ENCODE assay signal across 1 cellular context in the genomic region with DNA sequence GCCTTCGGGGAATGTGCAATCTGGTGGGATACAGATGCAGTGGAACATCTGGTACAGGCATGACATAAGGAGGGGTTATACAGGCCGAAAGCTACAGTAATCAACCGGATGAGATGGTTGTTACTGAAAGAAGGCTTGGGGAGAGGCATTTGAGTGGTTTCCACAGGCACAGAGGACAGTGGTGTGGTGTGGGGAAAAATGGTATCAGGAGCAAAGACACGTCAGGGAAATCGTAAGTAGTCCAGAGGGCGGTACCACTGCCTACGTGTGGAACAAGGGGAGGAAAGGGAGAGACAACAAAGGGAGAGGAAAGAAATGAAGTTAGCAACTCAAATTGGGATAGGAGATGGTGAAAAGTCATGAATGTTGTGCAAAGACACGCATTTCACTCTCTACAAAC.
TF ChIP-seq lines count a peak whose summit lies in the region.

No MANE protein-coding gene starts in this region.

TF ChIP-seq in HepG2, 621 proteins besides CTCF, POLR2A, EP300 and RAD21:
- TF ChIP-seq ZNF235 (CRISPR knock-in tag; IDR thresholded peaks at IDR 0.05; ENCODE audit: borderline replicate concordance) (no peak), NFKB2 (CRISPR knock-in tag; IDR thresholded peaks at IDR 0.05; ENCODE audit: borderline replicate concordance) (no peak), ZNF773 (CRISPR knock-in tag; IDR thresholded peaks at IDR 0.05; ENCODE audit: borderline replicate concordance) (no peak), FLYWCH1 (CRISPR knock-in tag; IDR thresholded peaks at IDR 0.05) (no peak), ZFP36L2 (CRISPR knock-in tag; IDR thresholded peaks at IDR 0.05) (no peak)
- TF ChIP-seq, protein P1, sequence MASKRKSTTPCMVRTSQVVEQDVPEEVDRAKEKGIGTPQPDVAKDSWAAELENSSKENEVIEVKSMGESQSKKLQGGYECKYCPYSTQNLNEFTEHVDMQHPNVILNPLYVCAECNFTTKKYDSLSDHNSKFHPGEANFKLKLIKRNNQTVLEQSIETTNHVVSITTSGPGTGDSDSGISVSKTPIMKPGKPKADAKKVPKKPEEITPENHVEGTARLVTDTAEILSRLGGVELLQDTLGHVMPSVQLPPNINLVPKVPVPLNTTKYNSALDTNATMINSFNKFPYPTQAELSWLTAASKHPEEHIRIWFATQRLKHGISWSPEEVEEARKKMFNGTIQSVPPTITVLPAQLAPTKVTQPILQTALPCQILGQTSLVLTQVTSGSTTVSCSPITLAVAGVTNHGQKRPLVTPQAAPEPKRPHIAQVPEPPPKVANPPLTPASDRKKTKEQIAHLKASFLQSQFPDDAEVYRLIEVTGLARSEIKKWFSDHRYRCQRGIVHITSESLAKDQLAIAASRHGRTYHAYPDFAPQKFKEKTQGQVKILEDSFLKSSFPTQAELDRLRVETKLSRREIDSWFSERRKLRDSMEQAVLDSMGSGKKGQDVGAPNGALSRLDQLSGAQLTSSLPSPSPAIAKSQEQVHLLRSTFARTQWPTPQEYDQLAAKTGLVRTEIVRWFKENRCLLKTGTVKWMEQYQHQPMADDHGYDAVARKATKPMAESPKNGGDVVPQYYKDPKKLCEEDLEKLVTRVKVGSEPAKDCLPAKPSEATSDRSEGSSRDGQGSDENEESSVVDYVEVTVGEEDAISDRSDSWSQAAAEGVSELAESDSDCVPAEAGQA (IDR thresholded peaks at IDR 0.05; ENCODE audit: low read depth): no peak
- TF ChIP-seq, protein P1 (CRISPR knock-in tag; IDR thresholded peaks at IDR 0.05; ENCODE audit: borderline replicate concordance): no peak
TF ChIP-seq in HepG2: peak in this region for 0.
